ENCODE assay signal across 8 cellular contexts in the genomic region with DNA sequence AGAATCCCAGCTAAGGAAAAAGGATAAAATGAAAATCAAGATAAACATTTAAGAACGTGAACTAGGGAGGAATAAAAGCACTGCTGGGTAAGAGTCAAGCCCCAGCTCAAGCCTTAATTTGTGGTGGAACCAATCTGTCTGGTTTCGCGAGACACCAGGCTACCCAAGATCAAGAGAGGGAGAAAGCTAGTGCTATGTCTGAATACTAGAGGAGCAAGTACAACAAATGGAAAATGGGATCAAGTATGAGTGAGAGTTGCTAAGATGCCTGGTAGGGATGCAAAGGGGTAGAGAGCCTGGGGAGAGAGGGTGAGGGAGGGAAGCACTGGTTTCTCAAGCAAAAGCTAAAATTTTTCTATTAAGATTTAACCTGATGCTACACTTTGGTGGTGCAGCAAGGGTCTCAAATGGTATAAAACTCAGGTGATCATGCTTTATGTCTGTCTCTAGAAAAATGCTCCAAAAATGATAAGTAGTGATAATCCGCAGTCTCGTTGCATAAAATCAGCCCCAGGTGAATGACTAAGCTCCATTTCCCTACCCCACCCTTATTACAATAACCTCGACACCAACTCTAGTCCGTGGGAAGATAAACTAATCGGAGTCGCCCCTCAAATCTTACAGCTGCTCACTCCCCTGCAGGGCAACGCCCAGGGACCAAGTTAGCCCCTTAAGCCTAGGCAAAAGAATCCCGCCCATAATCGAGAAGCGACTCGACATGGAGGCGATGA. TPM values are rescaled to one million over a fixed set of nuclear protein-coding genes. Genes with fewer than 3 reads are reported as not detected.
A peak's percentile ranks its signal among the peaks of the same experiment; 100 is the strongest.
DNase-seq lines count a peak whose midpoint lies in the region; ATAC-seq, FAIRE-seq and TF ChIP-seq lines count a peak whose summit lies in the region.

No MANE protein-coding gene starts in this region.

- no peak for ATAC-seq in T-helper 17 cell
- no peak for ATAC-seq in gastrocnemius medialis
- no peak for ATAC-seq in GM19023 (IDR thresholded peaks at IDR 0.05; ENCODE audit: unreplicated experiment)

- H3K36me3 ChIP-seq in gastrocnemius medialis = peaks cover 0 to 25% of the 10 kb centered on the region in 2 donors

- no peak for TF ChIP-seq POLR2A in gastrocnemius medialis (IDR thresholded peaks at IDR 0.05)

- no peaks in the 10 kb centered on the region for H3K9me3 ChIP-seq in T-helper 17 cell (ENCODE audit: control insufficient read depth, low read length, poor library complexity, severe bottlenecking)
- no peaks in the 10 kb centered on the region for H3K9me3 ChIP-seq in gastrocnemius medialis

- peaks cover 57% of the 10 kb centered on the region for H3K4me1 Mint-ChIP-seq in T-helper 17 cell

- H3K27me3 ChIP-seq in gastrocnemius medialis = no peaks in the 10 kb centered on the region

- peaks cover 9% of the 10 kb centered on the region for H3K36me3 Mint-ChIP-seq in T-helper 17 cell (ENCODE audit: low read depth)

- H3K27ac Mint-ChIP-seq in T-helper 17 cell = peak overlapping the region; percentile 100

- in situ Hi-C loops in gastrocnemius medialis (cut with MboI; ENCODE audit: low sequenced_read_pairs in 4 of 4) = no loop called here

- peak overlapping the region; percentile 98 for H3K4me3 Mint-ChIP-seq in T-helper 17 cell

- TF ChIP-seq CTCF in fibroblast of pulmonary artery (IDR thresholded peaks at IDR 0.05; ENCODE audit: low read length, missing control alignments) (no peak), gastrocnemius medialis (IDR thresholded peaks at IDR 0.05 in 4 of 5, conservative IDR thresholded peaks at IDR 0.05 in 1 of 5) (no peak)

- intact Hi-C loops in gastrocnemius medialis (cut with DNase I; ENCODE audit: low total_unique reads) = loop anchor here (1.0 to 10.0 kb wide), 9 partner anchors 27 to 798 kb away; a partner anchor contains a TSS

- DNase-seq in GM19239 (ENCODE audit: insufficient read length, low spot score) (no peak), T-helper 17 cell (no peak), fibroblast of pulmonary artery (ENCODE audit: low read depth) (peak; percentile 17), gastrocnemius medialis (no peak), DMS 273 treated with DMSO at 0.1 percent for 48 hours (lab: John Stamatoyannopoulos, UW) (no peak), mucosa of gallbladder (ENCODE audit: low spot score) (no peak)
- no peak for DNase-seq in central memory CD4-positive, alpha-beta T cell

- peak; percentile 95 for FAIRE-seq in GM19239 (lab: Jason Lieb, UNC)

- no peaks in the 10 kb centered on the region for H3K27me3 Mint-ChIP-seq in T-helper 17 cell

- H3K4me1 ChIP-seq in gastrocnemius medialis = peaks cover 48 to 70% of the 10 kb centered on the region in 2 donors

- H3K4me3 ChIP-seq in fibroblast of pulmonary artery (replicated peaks; ENCODE audit: low read depth, low read length) (peak overlapping the region; percentile 90), gastrocnemius medialis (peak overlapping the region; percentile 70 to 94 (median 71))

- H3K27ac ChIP-seq in gastrocnemius medialis = peak overlapping the region; percentile 97 to 100 (median 99)

RNA-seq across cellular contexts. Expression of a gene that starts 1.7 kb away (rescaled TPM):
- total RNA-seq in T-helper 17 cell (100 to 1,000 TPM; 103 to 105 TPM), gastrocnemius medialis (10 to 100 TPM; 28.9 to 43.3 (median 41.0) TPM), mucosa of gallbladder (94.3 TPM)

RNA-seq across cellular contexts. Expression of a gene that starts 32.9 kb away (rescaled TPM):
- total RNA-seq in T-helper 17 cell (10 to 100 TPM; 36.9 to 50.3 TPM), gastrocnemius medialis (10 to 100 TPM; 22.2 to 39.8 (median 25.2) TPM), mucosa of gallbladder (43.4 TPM)
